8 cellular contexts compared by ENCODE assay signal in the genomic region with DNA sequence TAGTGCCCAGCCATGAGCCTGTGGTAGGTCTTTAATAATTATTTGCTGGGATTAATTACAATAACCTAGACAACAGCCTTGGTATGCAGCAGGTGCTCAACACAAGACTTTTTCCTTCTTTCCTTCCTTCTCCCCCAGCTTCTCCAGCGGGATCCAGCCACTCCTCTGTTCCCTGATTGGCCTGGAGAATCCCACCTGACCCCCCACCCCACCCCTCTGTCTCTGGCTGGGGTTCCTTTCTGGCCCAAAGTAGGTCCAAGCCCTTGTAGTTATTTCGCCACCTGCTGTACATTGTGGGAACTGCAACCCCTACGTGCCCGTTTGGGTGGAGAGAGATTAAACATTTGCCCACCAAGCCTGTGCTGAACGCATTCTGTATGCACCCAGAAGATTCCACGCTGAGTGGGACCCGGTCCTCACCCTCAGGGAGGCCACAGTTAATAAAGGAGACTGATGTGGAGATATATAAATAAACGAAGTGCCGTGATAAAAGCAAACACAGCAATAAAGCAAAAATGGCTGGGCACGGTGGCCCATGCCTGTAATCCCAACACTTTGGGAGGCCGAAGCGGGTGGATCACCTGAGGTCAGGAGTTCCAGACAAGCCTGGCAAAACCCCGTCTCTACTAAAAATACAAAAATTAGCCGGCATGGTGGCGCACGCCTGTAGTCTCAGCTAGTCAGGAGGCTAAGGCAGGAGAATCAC. TPM values are rescaled to one million over a fixed set of nuclear protein-coding genes. Genes with fewer than 3 reads are reported as not detected.
DNase-seq lines count a peak whose midpoint lies in the region; ATAC-seq lines count a peak whose summit lies in the region.

No MANE protein-coding gene starts in this region.

- no peak overlapping the region for H4K8ac ChIP-seq in mesenchymal stem cell (ENCODE audit: low read length)

- no peak overlapping the region for H2AFZ ChIP-seq in mesenchymal stem cell (ENCODE audit: low read depth, low read length)

- no peak overlapping the region for H2BK15ac ChIP-seq in mesenchymal stem cell (ENCODE audit: low read depth, poor library complexity, severe bottlenecking)

- H3K18ac ChIP-seq in mesenchymal stem cell (ENCODE audit: low read depth in 1 of 2, low read length in 2 of 2) = no peak overlapping the region

- DNase-seq in 8988T = peak; percentile 98
- peak; percentile 54 for DNase-seq in NCI-H460 (ENCODE audit: extremely low read depth, low read depth)
- DNase-seq in activated CD4-positive, alpha-beta T cell treated with anti-CD3 and anti-CD28 coated beads for 48 hours = peak; percentile 87
- peak; percentile 63 for DNase-seq in dedifferentiated amniotic fluid mesenchymal stem cell (ENCODE audit: extremely low spot score)
- DNase-seq in mesenchymal stem cell = peak; percentile 87
- peak; percentile 55 to 58 for DNase-seq in stimulated activated CD8-positive, alpha-beta memory T cell treated with anti-CD3 and anti-CD28 coated beads, Interleukin-7, amount 100 ng/mL, for 1 hour (ENCODE audit: low read depth in 2 of 2)

- H3K4me1 ChIP-seq in mesenchymal stem cell (ENCODE audit: control insufficient read depth, insufficient read depth, low read depth, low read length) = no peaks in the 10 kb centered on the region

- peaks cover 20% of the 10 kb centered on the region for H3K79me1 ChIP-seq in mesenchymal stem cell (replicated peaks; ENCODE audit: low read length, poor library complexity, severe bottlenecking)

- H3K27me3 ChIP-seq in mesenchymal stem cell (ENCODE audit: control insufficient read depth in 1 of 2, insufficient read depth in 1 of 2, low read length in 2 of 2) = no peaks in the 10 kb centered on the region

- no peak overlapping the region for H3K4me2 ChIP-seq in mesenchymal stem cell (ENCODE audit: low read length, poor library complexity, severe bottlenecking)

- no peak overlapping the region for H2AK5ac ChIP-seq in mesenchymal stem cell (ENCODE audit: low read length, severe bottlenecking)

- H3K36me3 ChIP-seq in mesenchymal stem cell (ENCODE audit: control insufficient read depth in 1 of 2, insufficient read depth in 2 of 2, low read depth in 1 of 2, low read length in 2 of 2) = peaks cover 89 to 94% of the 10 kb centered on the region in 2 experiments

- H2BK12ac ChIP-seq in mesenchymal stem cell (ENCODE audit: low read length in 2 of 2) = no peak overlapping the region

- H3K9me3 ChIP-seq in mesenchymal stem cell (ENCODE audit: control insufficient read depth, low read length) = no peaks in the 10 kb centered on the region

- WGBS in mesenchymal stem cell = 57% methylated on average over 16 of the region's 16 CpGs

- H3K14ac ChIP-seq in mesenchymal stem cell (ENCODE audit: low read length in 2 of 2) = no peak overlapping the region

- no peak overlapping the region for H3K23ac ChIP-seq in mesenchymal stem cell (ENCODE audit: low read length in 2 of 2)

- no peak overlapping the region for H3K4ac ChIP-seq in mesenchymal stem cell (ENCODE audit: low read depth in 1 of 2, low read length in 2 of 2)

- no peak overlapping the region for H2BK120ac ChIP-seq in mesenchymal stem cell (ENCODE audit: low read depth, low read length)

- H3K27ac ChIP-seq in mesenchymal stem cell (ENCODE audit: low read length, poor library complexity, severe bottlenecking) = no peak overlapping the region

- H4K91ac ChIP-seq in mesenchymal stem cell (ENCODE audit: low read length) = no peak overlapping the region

- H3K9ac ChIP-seq in mesenchymal stem cell (ENCODE audit: low read length) = no peak overlapping the region

- ATAC-seq in GM18909 (IDR thresholded peaks at IDR 0.05; ENCODE audit: poor library complexity, unreplicated experiment) = peak; percentile 50
- no peak for ATAC-seq in GM18519 (IDR thresholded peaks at IDR 0.05; ENCODE audit: low FRiP score, unreplicated experiment)

- no peak overlapping the region for H3K4me3 ChIP-seq in mesenchymal stem cell (ENCODE audit: insufficient read depth in 1 of 2, low read depth in 1 of 2, low read length in 2 of 2)

- no peak overlapping the region for H2BK5ac ChIP-seq in mesenchymal stem cell (ENCODE audit: low read depth, low read length, poor library complexity, severe bottlenecking)

RNA-seq across cellular contexts. Expression of gene DGKZ, which starts 32.1 kb away (rescaled TPM):
- 14.8 and 17.3 TPM in 2 replicates for total RNA-seq in NCI-H460 (2014; rRNA removed; shearing (Covaris generic))
- polyA plus RNA-seq in NCI-H460 (2014; cell fraction: nucleus; rRNA removed) = 61.3 and 117 TPM in 2 replicates
- polyA plus RNA-seq in mesenchymal stem cell (2013, experiment 1 of 2) = 40.1 TPM
- 38.8 TPM for polyA plus RNA-seq in mesenchymal stem cell (2013, experiment 2 of 2)

RNA-seq across cellular contexts. Expression of gene CREB3L1, which starts 37.7 kb away (rescaled TPM):
- total RNA-seq in NCI-H460 (2014; rRNA removed; shearing (Covaris generic)) = 0.12 and 1.7 TPM in 2 replicates
- not detected in 2 replicates for polyA plus RNA-seq in NCI-H460 (2014; cell fraction: nucleus; rRNA removed)
- polyA plus RNA-seq in mesenchymal stem cell (2013, experiment 1 of 2) = 223 TPM
- polyA plus RNA-seq in mesenchymal stem cell (2013, experiment 2 of 2) = 217 TPM
